Comparison of ENCODE assay signal across 14 cellular contexts in genomic region chr2:23828986-23829385, GRCh38.
"Had no signal": no experiment of that assay in that cellular context is flagged by ENCODE, and none has a peak within 500 bp of the region (broad histone marks: within the 10 kb centered on the region; RNA-seq: fewer than 3 reads in every experiment).

No MANE protein-coding gene starts in this region.

- H3K4me3 ChIP-seq: heart right ventricle, neural progenitor cell, smooth muscle cell, transverse colon had no signal

- H3K36me3 Mint-ChIP-seq: activated naive CD8-positive, alpha-beta T cell had no signal

- H3K9me3 Mint-ChIP-seq: activated T-cell treated with anti-CD3 and anti-CD28 coated beads, Interleukin-2, amount 50 U/mL, for 24 hours; neural progenitor cell; stimulated activated memory B cell treated with anti-CD40 and anti-IgM and Interleukin-4, amounts not matched to agents 10 μg/mL and 1 μg/mL and 100 μg/mL, for 72 hours; T-helper 2 cell treated with Interferon-gamma antibody and Interleukin-4, amounts not matched to agents 5 μg/mL and 100 μg/mL, for 36 hours had no signal

- H3K4me3 Mint-ChIP-seq: activated CD8-positive, alpha-beta memory T cell treated with anti-CD3 and anti-CD28 coated beads, Interleukin-2, amount 10 ng/mL, durations not matched to agents 7 days and 5 days; activated naive CD8-positive, alpha-beta T cell; activated T-cell treated with anti-CD3 and anti-CD28 coated beads, Interleukin-2, amount 50 U/mL, for 24 hours; neural progenitor cell; stimulated activated memory B cell treated with anti-CD40 and anti-IgM and Interleukin-4, amounts not matched to agents 10 μg/mL and 1 μg/mL and 100 μg/mL, for 72 hours; T-helper 2 cell treated with Interferon-gamma antibody and Interleukin-4, amounts not matched to agents 5 μg/mL and 100 μg/mL, for 36 hours had no signal

- DNase-seq: activated CD8-positive, alpha-beta memory T cell treated with anti-CD3 and anti-CD28 coated beads, Interleukin-2, amount 10 ng/mL, durations not matched to agents 7 days and 5 days; activated effector memory CD4-positive, alpha-beta T cell treated with Interleukin-2 at 50 U/mL for 16 hours; activated T-cell treated with anti-CD3 and anti-CD28 coated beads, Interleukin-2, amount 50 U/mL, for 24 hours; anterior cingulate cortex; heart right ventricle; midbrain; transverse colon had no signal

- H3K27me3 ChIP-seq: heart right ventricle, neural progenitor cell, transverse colon had no signal

- H3K9me3 ChIP-seq: heart right ventricle, transverse colon had no signal

- H3K27ac Mint-ChIP-seq: activated CD8-positive, alpha-beta memory T cell treated with anti-CD3 and anti-CD28 coated beads, Interleukin-2, amount 10 ng/mL, durations not matched to agents 7 days and 5 days; neural progenitor cell; stimulated activated memory B cell treated with anti-CD40 and anti-IgM and Interleukin-4, amounts not matched to agents 10 μg/mL and 1 μg/mL and 100 μg/mL, for 72 hours; T-helper 2 cell treated with Interferon-gamma antibody and Interleukin-4, amounts not matched to agents 5 μg/mL and 100 μg/mL, for 36 hours had no signal

- H3K27ac ChIP-seq: heart right ventricle, neural progenitor cell, parathyroid adenoma, transverse colon had no signal

- H3K36me3 ChIP-seq: neural progenitor cell, transverse colon had no signal

- FAIRE-seq: frontal cortex had no signal

- H3K27me3 Mint-ChIP-seq: activated CD8-positive, alpha-beta memory T cell treated with anti-CD3 and anti-CD28 coated beads, Interleukin-2, amount 10 ng/mL, durations not matched to agents 7 days and 5 days; activated naive CD8-positive, alpha-beta T cell; activated T-cell treated with anti-CD3 and anti-CD28 coated beads, Interleukin-2, amount 50 U/mL, for 24 hours; stimulated activated memory B cell treated with anti-CD40 and anti-IgM and Interleukin-4, amounts not matched to agents 10 μg/mL and 1 μg/mL and 100 μg/mL, for 72 hours had no signal

- H3K4me1 ChIP-seq: neural progenitor cell, parathyroid adenoma had no signal

- H3K4me1 Mint-ChIP-seq: neural progenitor cell had no signal
